In genomic region chr3:101279162-101279561, GRCh38 we compare ENCODE assay signal across 13 cellular contexts.
"Had no signal": no experiment of that assay in that cellular context is flagged by ENCODE, and none has a peak within 500 bp of the region (broad histone marks: within the 10 kb centered on the region; RNA-seq: fewer than 3 reads in every experiment).

No MANE protein-coding gene starts in this region.

- H3K4me3 ChIP-seq: colonic mucosa, heart left ventricle, ovary, sigmoid colon, testis had no signal

- DNase-seq: activated CD4-positive, alpha-beta T cell treated with anti-CD3 and anti-CD28 coated beads, Interleukin-2, amount 50 U/mL, for 1 hour; activated naive CD4-positive, alpha-beta T cell treated with anti-CD3 and anti-CD28 coated beads for 36 hours; activated T-cell treated with anti-CD3 and anti-CD28 coated beads for 4 hours; colonic mucosa; effector CD8-positive, alpha-beta T cell; heart left ventricle; kidney; left ventricle myocardium superior; ovary; sigmoid colon; stimulated activated CD4-positive, alpha-beta T cell treated with anti-CD3 and anti-CD28 coated beads, Interleukin-12 subunit alpha, Interleukin-12 subunit beta, amount 100 ng/mL, for 4 hours; T-helper 17 cell; testis had no signal
